Comparison of ENCODE assay signal across 33 cellular contexts in genomic region chr12:62158013-62158412, GRCh38.
"Had no signal": no experiment of that assay in that cellular context is flagged by ENCODE, and none has a peak within 500 bp of the region (broad histone marks: within the 10 kb centered on the region; RNA-seq: fewer than 3 reads in every experiment).

No MANE protein-coding gene starts in this region.

- H3K27me3 Mint-ChIP-seq: activated CD4-positive, alpha-beta memory T cell treated with anti-CD3 and anti-CD28 coated beads for 36 hours; activated CD4-positive, alpha-beta T cell treated with anti-CD3 and anti-CD28 coated beads for 36 hours; activated naive CD4-positive, alpha-beta T cell treated with anti-CD3 and anti-CD28 coated beads, Interleukin-2, amount 50 U/mL, for 24 hours; activated naive CD8-positive, alpha-beta T cell treated with anti-CD3 and anti-CD28 coated beads for 36 hours; activated naive CD8-positive, alpha-beta T cell treated with anti-CD3 and anti-CD28 coated beads, Interleukin-2, amount 50 U/mL, for 24 hours had no signal

- H3K27ac ChIP-seq: ascending aorta, breast epithelium, cardiac muscle cell, colonic mucosa, epithelial cell of prostate, esophagus squamous epithelium, gastroesophageal sphincter had no signal

- H3K9me3 Mint-ChIP-seq: activated CD4-positive, alpha-beta memory T cell treated with anti-CD3 and anti-CD28 coated beads for 36 hours; activated naive CD4-positive, alpha-beta T cell treated with anti-CD3 and anti-CD28 coated beads for 36 hours; activated naive CD8-positive, alpha-beta T cell treated with anti-CD3 and anti-CD28 coated beads for 36 hours; activated naive CD8-positive, alpha-beta T cell treated with anti-CD3 and anti-CD28 coated beads, Interleukin-2, amount 50 U/mL, for 24 hours; activated T-helper 1 cell treated with anti-CD3 and anti-CD28 coated beads, Interleukin-12 subunit alpha, Interleukin-12 subunit beta, Interleukin-2, Interleukin-4 antibody, amounts not matched to agents 30 ng/mL and 10 ng/mL and 1 ng/mL, durations not matched to agents 14 hours and 24 hours and 36 hours; activated T-helper 2 cell treated with anti-CD3 and anti-CD28 coated beads, Interferon-gamma antibody, Interleukin-2, Interleukin-4, amounts not matched to agents 10 μg/mL and 5 μg/mL and 100 μg/mL, durations not matched to agents 14 hours and 24 hours and 36 hours; brain had no signal

- H3K36me3 Mint-ChIP-seq: activated CD4-positive, alpha-beta memory T cell treated with anti-CD3 and anti-CD28 coated beads for 36 hours; activated CD8-positive, alpha-beta memory T cell treated with anti-CD3 and anti-CD28 coated beads, Interleukin-2, amount 10 ng/mL, durations not matched to agents 7 days and 5 days; activated naive CD4-positive, alpha-beta T cell treated with anti-CD3 and anti-CD28 coated beads, Interleukin-2, amount 50 U/mL, for 24 hours; activated naive CD8-positive, alpha-beta T cell treated with anti-CD3 and anti-CD28 coated beads for 36 hours; brain had no signal

- H3K27me3 ChIP-seq: ascending aorta, breast epithelium, cardiac muscle cell, colonic mucosa, esophagus squamous epithelium, gastroesophageal sphincter had no signal

- H3K27ac Mint-ChIP-seq: activated CD4-positive, alpha-beta memory T cell treated with anti-CD3 and anti-CD28 coated beads for 36 hours; activated CD4-positive, alpha-beta T cell treated with anti-CD3 and anti-CD28 coated beads for 36 hours; activated CD4-positive, alpha-beta T cell treated with anti-CD3 and anti-CD28 coated beads, Interleukin-2, amount 10 ng/mL, durations not matched to agents 24 days and 14 days; activated CD8-positive, alpha-beta memory T cell treated with anti-CD3 and anti-CD28 coated beads, Interleukin-2, amount 10 ng/mL, durations not matched to agents 7 days and 5 days; activated naive CD4-positive, alpha-beta T cell treated with anti-CD3 and anti-CD28 coated beads for 36 hours; activated naive CD8-positive, alpha-beta T cell treated with anti-CD3 and anti-CD28 coated beads, Interleukin-2, amount 50 U/mL, for 24 hours; activated T-helper 1 cell treated with anti-CD3 and anti-CD28 coated beads, Interleukin-12 subunit alpha, Interleukin-12 subunit beta, Interleukin-2, Interleukin-4 antibody, amounts not matched to agents 30 ng/mL and 10 ng/mL and 1 ng/mL, durations not matched to agents 14 hours and 24 hours and 36 hours; activated T-helper 2 cell treated with anti-CD3 and anti-CD28 coated beads, Interferon-gamma antibody, Interleukin-2, Interleukin-4, amounts not matched to agents 10 μg/mL and 5 μg/mL and 100 μg/mL, durations not matched to agents 14 hours and 24 hours and 36 hours; brain had no signal

- H3K4me3 ChIP-seq: ascending aorta, breast epithelium, cardiac muscle cell, colonic mucosa, esophagus squamous epithelium, gastroesophageal sphincter had no signal

- H3K4me1 Mint-ChIP-seq: activated CD8-positive, alpha-beta memory T cell treated with anti-CD3 and anti-CD28 coated beads, Interleukin-2, amount 10 ng/mL, durations not matched to agents 7 days and 5 days; brain had no signal

- H3K36me3 ChIP-seq: ascending aorta, breast epithelium, cardiac muscle cell, colonic mucosa, esophagus squamous epithelium, gastroesophageal sphincter had no signal

- DNase-seq: activated CD4-positive, alpha-beta memory T cell treated with anti-CD3 and anti-CD28 coated beads for 36 hours; activated CD4-positive, alpha-beta T cell treated with anti-CD3 and anti-CD28 coated beads for 36 hours; activated CD4-positive, alpha-beta T cell treated with anti-CD3 and anti-CD28 coated beads, Interleukin-2, amount 10 ng/mL, durations not matched to agents 24 days and 14 days; activated CD4-positive, CD25-positive, alpha-beta regulatory T cell; activated CD4-positive, CD25-positive, alpha-beta regulatory T cell treated with anti-CD3 and anti-CD28 coated beads, Interleukin-2, amount 50 U/mL, for 72 hours; activated CD8-positive, alpha-beta memory T cell treated with anti-CD3 and anti-CD28 coated beads, Interleukin-2, amount 10 ng/mL, durations not matched to agents 7 days and 5 days; activated CD8-positive, alpha-beta memory T cell treated with anti-CD3 and anti-CD28 coated beads, Interleukin-2, amount 50 U/mL, for 4 hours; activated CD8-positive, alpha-beta T cell treated with anti-CD3 and anti-CD28 coated beads, Interleukin-2, amount 10 ng/mL, durations not matched to agents 7 days and 5 days; activated effector memory CD4-positive, alpha-beta T cell treated with anti-CD3 and anti-CD28 coated beads, Interleukin-2, amount 50 U/mL, for 16 hours; activated naive CD4-positive, alpha-beta T cell treated with anti-CD3 and anti-CD28 coated beads for 36 hours; activated naive CD8-positive, alpha-beta T cell treated with anti-CD3 and anti-CD28 coated beads for 36 hours; activated naive CD8-positive, alpha-beta T cell treated with anti-CD3 and anti-CD28 coated beads, Interleukin-2, amount 50 U/mL, for 24 hours; activated T-cell treated with anti-CD3 and anti-CD28 coated beads, Interleukin-2, amount 50 U/mL, for 1 hour; activated T-cell treated with anti-CD3 and anti-CD28 coated beads, Interleukin-2, amount 50 U/mL, for 48 hours; central memory CD4-positive, alpha-beta T cell; cerebellar nuclear complex; colonic mucosa; effector CD8-positive, alpha-beta T cell; esophagus squamous epithelium; foreskin melanocyte; head of caudate nucleus; T-helper 2 cell had no signal

- H3K4me1 ChIP-seq: ascending aorta, breast epithelium, colonic mucosa, esophagus squamous epithelium, gastroesophageal sphincter had no signal

- ATAC-seq: activated CD4-positive, alpha-beta T cell treated with anti-CD3 and anti-CD28 coated beads for 36 hours; activated CD8-positive, alpha-beta memory T cell treated with anti-CD3 and anti-CD28 coated beads, Interleukin-2, amount 10 ng/mL, durations not matched to agents 7 days and 5 days; activated CD8-positive, alpha-beta T cell treated with anti-CD3 and anti-CD28 coated beads, Interleukin-2, amount 10 ng/mL, durations not matched to agents 7 days and 5 days; activated naive CD8-positive, alpha-beta T cell treated with anti-CD3 and anti-CD28 coated beads, Interleukin-2, amount 50 U/mL, for 24 hours had no signal

- H3K9me3 ChIP-seq: ascending aorta, breast epithelium, colonic mucosa, esophagus squamous epithelium, gastroesophageal sphincter had no signal

- FAIRE-seq: endometrium, endothelial cell of umbilical vein had no signal

- H3K4me3 Mint-ChIP-seq: activated CD4-positive, alpha-beta memory T cell treated with anti-CD3 and anti-CD28 coated beads for 36 hours; activated CD4-positive, alpha-beta T cell treated with anti-CD3 and anti-CD28 coated beads for 36 hours; activated CD4-positive, alpha-beta T cell treated with anti-CD3 and anti-CD28 coated beads, Interleukin-2, amount 10 ng/mL, durations not matched to agents 24 days and 14 days; activated CD8-positive, alpha-beta memory T cell treated with anti-CD3 and anti-CD28 coated beads, Interleukin-2, amount 10 ng/mL, durations not matched to agents 7 days and 5 days; activated CD8-positive, alpha-beta T cell treated with anti-CD3 and anti-CD28 coated beads, Interleukin-2, amount 10 ng/mL, durations not matched to agents 7 days and 5 days; activated naive CD8-positive, alpha-beta T cell treated with anti-CD3 and anti-CD28 coated beads for 36 hours; activated T-helper 1 cell treated with anti-CD3 and anti-CD28 coated beads, Interleukin-12 subunit alpha, Interleukin-12 subunit beta, Interleukin-2, Interleukin-4 antibody, amounts not matched to agents 30 ng/mL and 10 ng/mL and 1 ng/mL, durations not matched to agents 14 hours and 24 hours and 36 hours; brain had no signal
